9 cellular contexts compared by ENCODE assay signal in genomic region chr2:47008381-47009280, GRCh38.
A peak's percentile ranks its signal among the peaks of the same experiment; 100 is the strongest.
DNase-seq lines count a peak whose midpoint lies in the region; ATAC-seq and TF ChIP-seq lines count a peak whose summit lies in the region.
"Had no signal": no experiment of that assay in that cellular context is flagged by ENCODE, and none has a peak within 500 bp of the region (broad histone marks: within the 10 kb centered on the region; RNA-seq: fewer than 3 reads in every experiment).

No MANE protein-coding gene starts in this region.

- H2AFZ ChIP-seq in Karpas-422 (ENCODE audit: low read length) = no peak overlapping the region

- intact Hi-C loops in uterus (cut with DNase I; ENCODE audit: low total_unique reads) = no loop called here

- H3K36me3 ChIP-seq in lung (ENCODE audit: control insufficient read depth in 2 of 2, insufficient read depth in 2 of 2, low read length in 2 of 2) = peaks cover 0 to 45% of the 10 kb centered on the region in 2 donors
- H3K36me3 ChIP-seq in uterus = no peaks in the 10 kb centered on the region
- H3K36me3 ChIP-seq in Karpas-422 (ENCODE audit: insufficient read depth, low read length) = peaks cover 28% of the 10 kb centered on the region

- WGBS in lung, 2 donors = 65 to 81% methylated on average over 14 of the region's 14 CpGs

- H3K27ac ChIP-seq in cingulate gyrus (ENCODE audit: low read depth, low read length) = peak overlapping the region; percentile 95
- peak overlapping the region; percentile 17 to 75 for H3K27ac ChIP-seq in lung (ENCODE audit: low read depth in 1 of 2, low read length in 1 of 2)
- peak overlapping the region; percentile 43 to 55 for H3K27ac ChIP-seq in uterus
- H3K27ac ChIP-seq in Karpas-422 (ENCODE audit: low read length) = no peak overlapping the region
- H3K27ac ChIP-seq: HL-60 had no signal

- peaks cover 3% of the 10 kb centered on the region; the same call in 1 of the 2 replicates for H3K79me2 ChIP-seq in Karpas-422 (ENCODE audit: low read length)

- no peak overlapping the region for H3K4me2 ChIP-seq in Karpas-422 (ENCODE audit: low read depth, low read length, poor library complexity, severe bottlenecking)

- ATAC-seq in lung (ENCODE audit: insufficient read depth, low FRiP score) (no peak), HG03280 (IDR thresholded peaks at IDR 0.05; ENCODE audit: unreplicated experiment) (no peak), HG02610 (IDR thresholded peaks at IDR 0.05; ENCODE audit: unreplicated experiment) (no peak)

- H4K20me1 ChIP-seq in Karpas-422 (ENCODE audit: insufficient read depth, low read depth, low read length) = 0 out of 2 replicates have a peak, but pooled peaks cover 11% of the 10 kb centered on the region

- no peak overlapping the region for H3K9ac ChIP-seq in Karpas-422 (ENCODE audit: low read length)

- no peaks in the 10 kb centered on the region for H3K9me2 ChIP-seq in Karpas-422 (replicated peaks; ENCODE audit: insufficient read depth, low read length)

- no peak for TF ChIP-seq POLR2A in uterus (IDR thresholded peaks at IDR 0.05)

- H3K4me1 ChIP-seq in lung (ENCODE audit: control insufficient read depth in 2 of 2, insufficient read depth in 2 of 2, low read length in 2 of 2) (peaks cover 8 to 9% of the 10 kb centered on the region in 2 donors), uterus (peaks cover 5 to 15% of the 10 kb centered on the region in 2 donors), Karpas-422 (ENCODE audit: low read length) (no peaks in the 10 kb centered on the region)

- no peaks in the 10 kb centered on the region for H3K27me3 ChIP-seq in lung (ENCODE audit: control insufficient read depth, insufficient read depth)
- no peaks in the 10 kb centered on the region for H3K27me3 ChIP-seq in uterus
- no peaks in the 10 kb centered on the region for H3K27me3 ChIP-seq in Karpas-422 (ENCODE audit: low read length)

- DNase-seq in NCI-H748 (lab: John Stamatoyannopoulos, UW; ENCODE audit: unreplicated experiment) = peak; percentile 23
- DNase-seq in NCI-H748 treated with DMSO at 0.1 percent for 48 hours (lab: John Stamatoyannopoulos, UW) = no peak
- no peak for DNase-seq in lung (ENCODE audit: low spot score)
- DNase-seq in uterus = peak; percentile 64 to 74
- DNase-seq in Karpas-422 = no peak

- H3K9me3 ChIP-seq in lung (ENCODE audit: control insufficient read depth in 2 of 2, insufficient read depth in 1 of 2, low read length in 1 of 2) (no peaks in the 10 kb centered on the region), uterus (no peaks in the 10 kb centered on the region), Karpas-422 (ENCODE audit: low read length) (no peaks in the 10 kb centered on the region)

- TF ChIP-seq CTCF in lung (IDR thresholded peaks at IDR 0.05; ENCODE audit: control extremely low read depth, extremely low read depth) (no peak), uterus (IDR thresholded peaks at IDR 0.05) (no peak)

- H3K4me3 ChIP-seq in lung (no peak overlapping the region), uterus (no peak overlapping the region), Karpas-422 (ENCODE audit: low read length) (no peak overlapping the region)

Comparison
In these comparisons a context has a peak if more than half of its experiments do, and no peak if none do; other contexts are left out.
1. DNase-seq: peak in NCI-H748 (single experiment) and uterus (2 of 2); none in NCI-H748 treated with DMSO at 0.1 percent for 48 hours (single experiment), lung (single experiment) and Karpas-422 (single experiment).